In genomic region chr3:38491215-38491614, GRCh38 we compare ENCODE assay signal across 3 cellular contexts.
"Had no signal": no experiment of that assay in that cellular context is flagged by ENCODE, and none has a peak within 500 bp of the region (broad histone marks: within the 10 kb centered on the region; RNA-seq: fewer than 3 reads in every experiment).

No MANE protein-coding gene starts in this region.

- DNase-seq: GDM1, GF-D8 had no signal

- H3K4me3 ChIP-seq: GM12878 had no signal
